10 cellular contexts compared by ENCODE assay signal in the genomic region with DNA sequence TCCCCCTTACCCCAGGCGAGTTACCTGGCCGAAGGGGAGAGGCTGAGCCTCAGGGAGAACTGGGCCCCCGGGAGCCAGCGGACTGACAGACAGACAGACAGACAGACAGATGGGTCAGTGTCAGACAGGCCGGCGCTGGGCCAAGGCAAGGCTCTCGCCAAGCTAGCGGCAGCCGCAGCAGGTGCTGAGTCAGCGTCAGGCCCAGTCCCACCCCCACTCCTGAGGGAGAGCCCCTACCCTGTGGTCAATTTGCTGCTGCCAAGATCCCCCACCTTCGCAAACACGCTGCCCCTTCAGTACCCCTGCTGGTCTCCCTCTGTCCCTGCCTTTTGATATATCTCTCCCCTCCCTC. TPM values are rescaled to one million over a fixed set of nuclear protein-coding genes. Genes with fewer than 3 reads are reported as not detected.
DNase-seq lines count a peak whose midpoint lies in the region; ATAC-seq, FAIRE-seq and TF ChIP-seq lines count a peak whose summit lies in the region.
"Had no signal": no experiment of that assay in that cellular context is flagged by ENCODE, and none has a peak within 500 bp of the region (broad histone marks: within the 10 kb centered on the region; RNA-seq: fewer than 3 reads in every experiment).

No MANE protein-coding gene starts in this region.

- POLR2A ChIA-PET in PC-3 (lab: Charles Lee; ENCODE audit: unreplicated experiment) = interaction anchor here (0.7 kb wide), 1 partner anchor 247 kb away, joined by 5 read pairs; no protein-coding TSS in a partner anchor

- H3K9me3 Mint-ChIP-seq in endodermal cell = no peaks in the 10 kb centered on the region

- no TSS peak for BruUV-seq in PC-3 (replicated peaks; lab: Mats Ljungman, UMichigan)

- no peaks in the 10 kb centered on the region for H3K9me2 ChIP-seq in PC-3 (replicated peaks; ENCODE audit: low read length)

- H3K36me3 ChIP-seq in PC-3 (ENCODE audit: low read depth, low read length) = no peaks in the 10 kb centered on the region
- H3K36me3 ChIP-seq in endodermal cell (ENCODE audit: control insufficient read depth, insufficient read depth, low read length) = no peaks in the 10 kb centered on the region
- H3K36me3 ChIP-seq in parathyroid adenoma (ENCODE audit: control insufficient read depth, insufficient read depth, low read length) = no peaks in the 10 kb centered on the region
- H3K36me3 ChIP-seq: pancreas, SJSA1 had no signal

- 0 out of 2 replicates have a peak, but pooled peaks cover 5% of the 10 kb centered on the region for H3K79me2 ChIP-seq in PC-3 (ENCODE audit: low read length)
- no peaks in the 10 kb centered on the region for H3K79me2 ChIP-seq in parathyroid adenoma

- H3K27me3 ChIP-seq in PC-3 (ENCODE audit: low read length) = no peaks in the 10 kb centered on the region
- peaks cover 51% of the 10 kb centered on the region for H3K27me3 ChIP-seq in endodermal cell (ENCODE audit: control insufficient read depth, insufficient read depth, low read length, poor library complexity, severe bottlenecking)
- H3K27me3 ChIP-seq in parathyroid adenoma (ENCODE audit: control insufficient read depth, insufficient read depth, low read length) = no peaks in the 10 kb centered on the region
- H3K27me3 ChIP-seq: pancreas had no signal

- H3K9ac ChIP-seq in PC-3 (ENCODE audit: low read length) (no peak overlapping the region), endodermal cell (ENCODE audit: extremely low read depth, low read length, poor library complexity, severe bottlenecking) (peak overlapping the region; percentile 74), parathyroid adenoma (no peak overlapping the region)

- H3K27me3 Mint-ChIP-seq in endodermal cell (ENCODE audit: insufficient read depth) = peaks cover 84% of the 10 kb centered on the region

- H3K4me3 ChIP-seq in PC-3 (ENCODE audit: low read length) (peak overlapping the region; percentile 74), endodermal cell (ENCODE audit: low read length) (peak overlapping the region; percentile 91), parathyroid adenoma (ENCODE audit: low read depth, low read length) (peak overlapping the region; percentile 76)
- H3K4me3 ChIP-seq: SJSA1 had no signal

- CTCF ChIA-PET in PC-3 (lab: Charles Lee) = no interaction called here

- peak overlapping the region; percentile 83 for H3K4me3 Mint-ChIP-seq in endodermal cell

- H3K36me3 Mint-ChIP-seq in endodermal cell (ENCODE audit: low read depth) = no peaks in the 10 kb centered on the region

- no peaks in the 10 kb centered on the region for H4K20me1 ChIP-seq in PC-3 (ENCODE audit: low read length)

- DNase-seq in GM12891 (ENCODE audit: insufficient read length, low spot score) = no peak
- DNase-seq in PC-3 = peak; percentile 36
- DNase-seq in endodermal cell = peak; percentile 89
- no peak for DNase-seq in sciatic nerve (ENCODE audit: low spot score)
- no peak for DNase-seq in ureter (ENCODE audit: low spot score)
- no peak for DNase-seq in cerebellum (ENCODE audit: low spot score)
- DNase-seq in NCI-H2196 treated with DMSO at 0.1 percent for 48 hours (lab: John Stamatoyannopoulos, UW; ENCODE audit: unreplicated experiment) = no peak

- 6 to 8% methylated on average over 9 to 12 of the region's 12 CpGs for WGBS in endodermal cell (ENCODE audit: insufficient coverage in 1 of 2, insufficient read length in 1 of 2), 2 experiments

- H3K27ac Mint-ChIP-seq in endodermal cell = peak overlapping the region; percentile 87

- intact Hi-C loops in PC-3 (cut with micrococcal nuclease) (no loop called here), sciatic nerve (cut with DNase I) (no loop called here)

- no peaks in the 10 kb centered on the region for H3F3A ChIP-seq in PC-3 (ENCODE audit: low read length, unreplicated experiment)

- peak overlapping the region; percentile 98 for H3K4me2 ChIP-seq in PC-3 (ENCODE audit: low read length)
- peak overlapping the region; percentile 99 for H3K4me2 ChIP-seq in parathyroid adenoma (ENCODE audit: low read length)

- TF ChIP-seq CTCF in PC-3 (conservative IDR thresholded peaks at IDR 0.05; ENCODE audit: low read depth, low read length) = no peak
- TF ChIP-seq CTCF in endodermal cell (conservative IDR thresholded peaks at IDR 0.05) = peak; percentile 36
- TF ChIP-seq CTCF in parathyroid adenoma (IDR thresholded peaks at IDR 0.05) = no peak

- FAIRE-seq in GM12891 (lab: Jason Lieb, UNC) = no peak
- FAIRE-seq: pancreas had no signal

- H3K4me1 ChIP-seq in PC-3 (ENCODE audit: insufficient read depth, low read length) = peaks cover 4% of the 10 kb centered on the region; the same call in 1 of the 2 replicates
- H3K4me1 ChIP-seq in endodermal cell (ENCODE audit: control insufficient read depth, insufficient read depth, low read length) = peaks cover 3% of the 10 kb centered on the region
- H3K4me1 ChIP-seq in parathyroid adenoma = peaks cover 12% of the 10 kb centered on the region

- no peak overlapping the region for H3K27ac ChIP-seq in PC-3 (ENCODE audit: low read length)
- peak overlapping the region; percentile 96 for H3K27ac ChIP-seq in endodermal cell (ENCODE audit: low read depth, low read length)
- peak overlapping the region; percentile 13 for H3K27ac ChIP-seq in parathyroid adenoma
- H3K27ac ChIP-seq: pancreas, SJSA1 had no signal

- peaks cover 16% of the 10 kb centered on the region for H3K4me1 Mint-ChIP-seq in endodermal cell

- no peaks in the 10 kb centered on the region for H3K9me3 ChIP-seq in PC-3 (ENCODE audit: low read length)
- no peaks in the 10 kb centered on the region for H3K9me3 ChIP-seq in endodermal cell (ENCODE audit: control insufficient read depth, low read length)
- H3K9me3 ChIP-seq in parathyroid adenoma (ENCODE audit: control insufficient read depth, low read length) = no peaks in the 10 kb centered on the region
- H3K9me3 ChIP-seq: pancreas, SJSA1 had no signal

- ATAC-seq in PC-3 (peak; percentile 30), sciatic nerve (no peak)
- ATAC-seq: pancreas had no signal

- TF ChIP-seq POLR2A in GM12891 (IDR thresholded peaks at IDR 0.05; ENCODE audit: low read depth, low read length) = no peak

- H2AFZ ChIP-seq in PC-3 (ENCODE audit: low read length) (peak overlapping the region; percentile 81; the same call in 1 of the 2 replicates), parathyroid adenoma (peak overlapping the region; percentile 88)

TF ChIP-seq in GM12891, 5 proteins besides CTCF, POLR2A, EP300 and RAD21:
- TF ChIP-seq PAX5 (IDR thresholded peaks at IDR 0.05; ENCODE audit: insufficient read depth, low read length, severe bottlenecking) (no peak), TAF1 (IDR thresholded peaks at IDR 0.05; ENCODE audit: low read depth, low read length) (peak; percentile 38), POU2F2 (IDR thresholded peaks at IDR 0.05; ENCODE audit: low read depth, low read length) (peak; percentile 36; the same call in 1 of the 2 replicates)

RNA-seq across cellular contexts. Expression of gene FGF11, which starts 1.5 kb away (rescaled TPM):
- polyA plus RNA-seq in GM12891 (2012; ENCODE audit: low read depth, missing spikeins) = 31.0 TPM
- total RNA-seq in PC-3 (2014; rRNA removed) (0.69 and 1.0 TPM in 2 replicates), endodermal cell (1 to 10 TPM; 4.0 to 8.8 TPM), sciatic nerve (3.8 TPM), ureter (3.5 TPM), cerebellum (7.3 TPM)
- 14.4 TPM for polyA plus RNA-seq in endodermal cell (2013, experiment 1 of 2)
- 15.3 TPM for polyA plus RNA-seq in endodermal cell (2013, experiment 2 of 2)
- total RNA-seq: SJSA1 had no signal

RNA-seq across cellular contexts. Expression of gene CHRNB1, which starts 4.1 kb away (rescaled TPM):
- polyA plus RNA-seq in GM12891 (2012; ENCODE audit: low read depth, missing spikeins) = 8.2 TPM
- 2.1 and 2.9 TPM in 2 replicates for total RNA-seq in PC-3 (2014; rRNA removed)
- total RNA-seq in endodermal cell = 10 to 100 TPM in 1 of 2 donors, 1 to 10 TPM in 1; 8.7 to 11.6 TPM
- polyA plus RNA-seq in endodermal cell (2013, experiment 1 of 2) = 17.3 TPM
- polyA plus RNA-seq in endodermal cell (2013, experiment 2 of 2) = 13.0 TPM
- total RNA-seq in sciatic nerve = 6.3 TPM
- total RNA-seq in ureter = 6.8 TPM
- total RNA-seq in cerebellum = 12.5 TPM

RNA-seq across cellular contexts. Expression of gene TMEM102, which starts 5.6 kb away (rescaled TPM):
- polyA plus RNA-seq in GM12891 (2012; ENCODE audit: low read depth, missing spikeins) = 6.7 TPM
- 14.0 and 17.9 TPM in 2 replicates for total RNA-seq in PC-3 (2014; rRNA removed)
- 1 to 10 TPM; 6.5 to 8.6 TPM for total RNA-seq in endodermal cell
- polyA plus RNA-seq in endodermal cell (2013, experiment 1 of 2) = 2.8 TPM
- 1.5 TPM for polyA plus RNA-seq in endodermal cell (2013, experiment 2 of 2)
- 3.0 TPM for total RNA-seq in sciatic nerve
- 8.1 TPM for total RNA-seq in ureter
- 1.2 TPM for total RNA-seq in cerebellum

RNA-seq across cellular contexts. Expression of gene SPEM3, which starts 12.1 kb away (rescaled TPM):
- not detected for polyA plus RNA-seq in GM12891 (2012; ENCODE audit: low read depth, missing spikeins)
- total RNA-seq in PC-3 (2014; rRNA removed) = not detected in 2 replicates
- total RNA-seq in endodermal cell = not detected
- polyA plus RNA-seq in endodermal cell (2013, experiment 1 of 2) = not detected
- not detected for polyA plus RNA-seq in endodermal cell (2013, experiment 2 of 2)
- total RNA-seq in sciatic nerve = not detected
- total RNA-seq in ureter = not detected
- total RNA-seq in cerebellum = not detected
- total RNA-seq: pancreas, SJSA1 had no signal
- polyA plus RNA-seq: pancreas had no signal

RNA-seq across cellular contexts. Expression of gene SPEM2, which starts 15.4 kb away (rescaled TPM):
- polyA plus RNA-seq in GM12891 (2012; ENCODE audit: low read depth, missing spikeins) = not detected
- total RNA-seq in PC-3 (2014; rRNA removed) = not detected in 2 replicates
- not detected for total RNA-seq in endodermal cell
- polyA plus RNA-seq in endodermal cell (2013, experiment 1 of 2) = not detected
- not detected for polyA plus RNA-seq in endodermal cell (2013, experiment 2 of 2)
- not detected for total RNA-seq in sciatic nerve
- total RNA-seq in ureter = not detected
- not detected for total RNA-seq in cerebellum
- total RNA-seq: pancreas, SJSA1 had no signal
- polyA plus RNA-seq: pancreas had no signal

Comparison
In these comparisons a context has a peak if more than half of its experiments do, and no peak if none do; other contexts are left out.
1. DNase-seq: peak in PC-3 (single experiment) and endodermal cell (single experiment); none in GM12891 (single experiment), sciatic nerve (single experiment), ureter (single experiment), cerebellum (single experiment) and NCI-H2196 treated with DMSO at 0.1 percent for 48 hours (single experiment).
2. Peak in every context shown above with its lines, with median percentiles within 50 percentile points of each other: H3K4me3 ChIP-seq.